In the genomic region with DNA sequence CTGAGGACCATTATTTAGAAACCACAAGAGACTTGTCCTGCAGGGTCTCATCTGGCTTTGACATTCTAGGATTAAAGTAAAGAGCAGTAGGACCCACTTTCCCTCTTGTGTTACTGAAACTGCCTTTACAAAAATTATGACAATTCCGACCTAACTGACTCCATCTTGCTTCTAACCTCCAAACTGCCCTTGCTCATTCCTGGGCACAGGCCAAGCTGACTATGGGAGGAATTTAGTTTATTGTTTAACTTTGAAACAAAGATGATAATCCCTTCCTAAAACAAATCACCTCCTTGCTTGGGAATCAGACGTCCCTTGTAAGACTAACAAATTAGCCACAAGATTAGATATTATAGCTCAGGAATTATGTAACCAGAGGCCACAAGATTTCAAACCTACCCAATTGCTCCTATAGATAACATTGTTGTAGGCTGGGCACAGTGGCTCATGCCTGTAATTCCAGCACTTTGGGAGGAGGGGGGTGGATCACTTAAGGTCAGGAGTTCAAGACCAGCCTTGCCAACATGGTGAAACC, we compare ENCODE assay signal across 28 cellular contexts.
DNase-seq lines count a peak whose midpoint lies in the region; ATAC-seq, FAIRE-seq and TF ChIP-seq lines count a peak whose summit lies in the region.
"Had no signal": no experiment of that assay in that cellular context is flagged by ENCODE, and none has a peak within 500 bp of the region (broad histone marks: within the 10 kb centered on the region; RNA-seq: fewer than 3 reads in every experiment).

No MANE protein-coding gene starts in this region.

- H3K18ac ChIP-seq in IMR-90 (ENCODE audit: low read depth, low read length): no peak overlapping the region

- POLR2A ChIA-PET in IMR-90 (lab: Charles Lee; ENCODE audit: unreplicated experiment) (no interaction called here), HepG2 (lab: Yijun Ruan, JAX) (no interaction called here)

- H3K36me3 ChIP-seq in IMR-90 (ENCODE audit: control insufficient read depth, insufficient read depth, low read length) (no peaks in the 10 kb centered on the region), endodermal cell (ENCODE audit: control insufficient read depth, insufficient read depth, low read length) (no peaks in the 10 kb centered on the region), HepG2 (replicated peaks in 1 of 2; ENCODE audit: control insufficient read depth in 1 of 2, insufficient read depth in 2 of 2, low read length in 2 of 2) (no peaks in the 10 kb centered on the region)

- no peak overlapping the region for H3K4ac ChIP-seq in IMR-90 (ENCODE audit: low read depth, low read length)

- dilution Hi-C loops in IMR-90 (cut with HindIII; ENCODE audit: low sequenced_read_pairs, unreplicated experiment): no loop called here

- TF ChIP-seq EP300 in HepG2 (IDR thresholded peaks at IDR 0.05; ENCODE audit: low read depth in 2 of 2, low read length in 2 of 2) (no peak), HepG2 (CRISPR knock-in tag; IDR thresholded peaks at IDR 0.05; ENCODE audit: borderline replicate concordance) (no peak)

- H3K36me3 Mint-ChIP-seq in endodermal cell (ENCODE audit: low read depth): no peaks in the 10 kb centered on the region
- H3K36me3 Mint-ChIP-seq: CD8-positive, alpha-beta memory T cell had no signal

- no peak overlapping the region for H3K56ac ChIP-seq in IMR-90 (ENCODE audit: extremely low read depth, insufficient read depth, low read length)

- H3K9me3 Mint-ChIP-seq in endodermal cell: peaks cover 9% of the 10 kb centered on the region
- H3K9me3 Mint-ChIP-seq: CD8-positive, alpha-beta memory T cell had no signal

- H3K27me3 Mint-ChIP-seq in endodermal cell (ENCODE audit: insufficient read depth): no peaks in the 10 kb centered on the region

- H2BK120ac ChIP-seq in IMR-90 (ENCODE audit: low read depth, low read length): no peak overlapping the region

- no peak for TF ChIP-seq RAD21 in IMR-90 (IDR thresholded peaks at IDR 0.05; ENCODE audit: low read length)
- TF ChIP-seq RAD21 in HepG2 (CRISPR knock-in tag; IDR thresholded peaks at IDR 0.05): no peak

- BruUV-seq in IMR-90 (replicated peaks; lab: Mats Ljungman, UMichigan) (no TSS peak), HepG2 (replicated peaks; lab: Mats Ljungman, UMichigan) (no TSS peak)

- peak; percentile 43 for FAIRE-seq in HepG2 (lab: Jason Lieb, UNC)
- FAIRE-seq: GM12878, RCC 7860 had no signal

- H4K8ac ChIP-seq in IMR-90 (ENCODE audit: low read depth in 2 of 2, low read length in 2 of 2): no peak overlapping the region

- H3K79me2 ChIP-seq in HepG2 (ENCODE audit: insufficient read depth, low read length): no peaks in the 10 kb centered on the region

- ATAC-seq in IMR-90 (ENCODE audit: low read depth) (no peak; the same call in 1 of the 2 replicates), HepG2 (no peak)
- ATAC-seq: GM12878 had no signal

- DNase-seq in IMR-90 (peak; percentile 7), endodermal cell (peak; percentile 40), HepG2 (ENCODE audit: low spot score) (no peak), cardiac septum (ENCODE audit: low spot score) (no peak), middle frontal gyrus (ENCODE audit: extremely low spot score, low spot score) (no peak), NCI-H1930 (lab: John Stamatoyannopoulos, UW) (no peak), NCI-H446 (lab: John Stamatoyannopoulos, UW) (no peak)
- DNase-seq: C1 segment of cervical spinal cord; CD8-positive, alpha-beta memory T cell; DMS 273 treated with DMSO at 0.1 percent for 48 hours; DMS79; EL; GDM1; H7; KBM-7; MM.1S; NCI-H1048; NCI-H1417; NCI-H1694; NCI-H2081; NCI-H2171; NCI-H345; NCI-H524; NCI-H774; SIG-M5 had no signal

- no peak overlapping the region for H2BK5ac ChIP-seq in IMR-90 (ENCODE audit: low read depth, low read length, poor library complexity, severe bottlenecking)

- TF ChIP-seq CTCF in IMR-90 (conservative IDR thresholded peaks at IDR 0.05; ENCODE audit: low read depth, low read length): no peak
- TF ChIP-seq CTCF in endodermal cell (conservative IDR thresholded peaks at IDR 0.05): no peak
- no peak for TF ChIP-seq CTCF in HepG2 (CRISPR knock-in tag; IDR thresholded peaks at IDR 0.05)

- H2BK20ac ChIP-seq in IMR-90 (ENCODE audit: low read depth, low read length): no peak overlapping the region

- H3K9me1 ChIP-seq in IMR-90 (ENCODE audit: insufficient read depth, low read length): no peaks in the 10 kb centered on the region

- H3K9ac ChIP-seq in IMR-90 (ENCODE audit: low read depth, low read length) (no peak overlapping the region), endodermal cell (ENCODE audit: extremely low read depth, low read length, poor library complexity, severe bottlenecking) (no peak overlapping the region), HepG2 (ENCODE audit: insufficient read depth, low read depth, low read length) (no peak overlapping the region)

- in situ Hi-C loops in IMR-90 (cut with MboI; ENCODE audit: low sequenced_read_pairs) (no loop called here), HepG2 (cut with HindIII; ENCODE audit: extremely low pct_ligation_motif_present, low pct_unique_long_range_greater_than_20kb) (no loop called here)

- H4K20me1 ChIP-seq in IMR-90 (ENCODE audit: insufficient read depth, low read length) (no peaks in the 10 kb centered on the region), HepG2 (ENCODE audit: insufficient read depth, low read length) (no peaks in the 10 kb centered on the region)

- H3K27ac Mint-ChIP-seq in endodermal cell: no peak overlapping the region

- no peak overlapping the region for H3K14ac ChIP-seq in IMR-90 (replicated peaks; ENCODE audit: low read depth, low read length)

- H4K5ac ChIP-seq in IMR-90 (ENCODE audit: low read depth, low read length): no peak overlapping the region

- H2AFZ ChIP-seq in IMR-90 (replicated peaks; ENCODE audit: low read length, poor library complexity) (no peak overlapping the region), HepG2 (ENCODE audit: low read length) (no peak overlapping the region)

- intact Hi-C loops in IMR-90 (cut with micrococcal nuclease): no loop called here
- intact Hi-C loops in HepG2 (cut with micrococcal nuclease; ENCODE audit: unreplicated experiment): no loop called here
- intact Hi-C loops in cardiac septum (cut with DNase I): no loop called here

- whole genome bisulfite sequencing in IMR-90 (ENCODE audit: extremely low coverage in 2 of 2, insufficient read length in 1 of 2), 2 experiments: no CpG with 5 or more reads among the region's 2 CpGs
- WGBS in endodermal cell (ENCODE audit: insufficient coverage in 1 of 2, insufficient read length in 1 of 2), 2 experiments: 70% methylated on average over 1 of the region's 2 CpGs; no CpG with 5 or more reads in 1 of the 2 experiments
- 17% methylated on average over 2 of the region's 2 CpGs for WGBS in HepG2 (ENCODE audit: low lambda C conversion rate)

- no peak overlapping the region for H2AK9ac ChIP-seq in IMR-90 (replicated peaks; ENCODE audit: low read depth, low read length, poor library complexity)

- TF ChIP-seq POLR2A in IMR-90 (IDR thresholded peaks at IDR 0.05; ENCODE audit: low read depth, low read length) (no peak), HepG2 (IDR thresholded peaks at IDR 0.05; ENCODE audit: insufficient read depth in 1 of 2, low read depth in 2 of 2, low read length in 2 of 2) (no peak)

- H3K27ac ChIP-seq in IMR-90 (ENCODE audit: insufficient read depth, low read length): no peak overlapping the region
- H3K27ac ChIP-seq in endodermal cell (ENCODE audit: low read depth, low read length): no peak overlapping the region
- H3K27ac ChIP-seq in HepG2 (ENCODE audit: extremely low read length, insufficient read depth, low read length): no peak overlapping the region
- H3K27ac ChIP-seq: SK-N-MC had no signal

- no peaks in the 10 kb centered on the region for H3K4me1 ChIP-seq in IMR-90 (ENCODE audit: control insufficient read depth, insufficient read depth, low read length)
- H3K4me1 ChIP-seq in endodermal cell (ENCODE audit: control insufficient read depth, insufficient read depth, low read length): no peaks in the 10 kb centered on the region
- H3K4me1 ChIP-seq in HepG2 (ENCODE audit: insufficient read depth, low read length): peaks cover 42% of the 10 kb centered on the region

- CTCF ChIA-PET in IMR-90 (lab: Yijun Ruan, JAX) (no interaction called here), HepG2 (lab: Yijun Ruan, JAX; ENCODE audit: low intra/inter-chr PET ratio, low total read pairs) (no interaction called here)

- no peak overlapping the region for H3K23ac ChIP-seq in IMR-90 (ENCODE audit: low read depth, low read length)

- peaks cover 2 to 3% of the 10 kb centered on the region in 2 experiments; a peak in 2 of 4 replicates for H3K79me1 ChIP-seq in IMR-90 (ENCODE audit: low read depth in 1 of 2, low read length in 2 of 2)

- H2BK15ac ChIP-seq in IMR-90 (ENCODE audit: low read depth, low read length): no peak overlapping the region

- peaks cover 18% of the 10 kb centered on the region for H3K27me3 ChIP-seq in IMR-90 (ENCODE audit: control insufficient read depth, insufficient read depth, low read length)
- no peaks in the 10 kb centered on the region for H3K27me3 ChIP-seq in endodermal cell (ENCODE audit: control insufficient read depth, insufficient read depth, low read length, poor library complexity, severe bottlenecking)
- peaks cover 2 to 32% of the 10 kb centered on the region in 2 experiments; a peak in 3 of 5 replicates for H3K27me3 ChIP-seq in HepG2 (ENCODE audit: control insufficient read depth in 1 of 2, insufficient read depth in 2 of 2, low read length in 2 of 2)

- H3K4me3 Mint-ChIP-seq in endodermal cell: no peak overlapping the region

- no peak overlapping the region for H3K4me3 ChIP-seq in IMR-90 (ENCODE audit: insufficient read depth, low read depth, low read length)
- H3K4me3 ChIP-seq in endodermal cell (ENCODE audit: low read length): no peak overlapping the region
- H3K4me3 ChIP-seq in HepG2 (replicated peaks in 1 of 3; ENCODE audit: insufficient read depth in 1 of 3, low read depth in 2 of 3, low read length in 3 of 3): no peak overlapping the region
- H3K4me3 ChIP-seq: GM12878, SK-N-MC had no signal

- no peak overlapping the region for H4K91ac ChIP-seq in IMR-90 (ENCODE audit: insufficient read depth, low read depth, low read length)

- H3K4me1 Mint-ChIP-seq in endodermal cell: peaks cover 13% of the 10 kb centered on the region

- H3K4me2 ChIP-seq in IMR-90 (ENCODE audit: low read depth, low read length): no peak overlapping the region
- H3K4me2 ChIP-seq in HepG2 (ENCODE audit: low read depth, low read length): no peak overlapping the region

- H2AK5ac ChIP-seq in IMR-90 (ENCODE audit: low read depth, low read length): no peak overlapping the region

- H3K9me3 ChIP-seq in IMR-90 (ENCODE audit: control insufficient read depth, insufficient read depth, low read length) (peaks cover 4% of the 10 kb centered on the region), endodermal cell (ENCODE audit: control insufficient read depth, low read length) (peaks cover 12% of the 10 kb centered on the region), HepG2 (ENCODE audit: low read length) (0 out of 2 replicates have a peak, but pooled peaks cover 5% of the 10 kb centered on the region)

TF ChIP-seq in IMR-90, 13 proteins besides CTCF, POLR2A, EP300 and RAD21 (continues in another document):
- TF ChIP-seq CEBPB (IDR thresholded peaks at IDR 0.05; ENCODE audit: low read depth, low read length) (no peak), RCOR1 (IDR thresholded peaks at IDR 0.05; ENCODE audit: insufficient replicate concordance, low read length) (no peak)

Comparison
In these comparisons a context has a peak if more than half of its experiments do, and no peak if none do; other contexts are left out.
1. DNase-seq: peak in IMR-90 (single experiment) and endodermal cell (single experiment); none in HepG2 (single experiment), cardiac septum (single experiment), middle frontal gyrus (single experiment), NCI-H1930 (0 of 2) and NCI-H446 (0 of 2).